ENCODE assay signal across 13 cellular contexts in genomic region chr18:79628416-79629248, GRCh38.
"Had no signal": no experiment of that assay in that cellular context is flagged by ENCODE, and none has a peak within 500 bp of the region (broad histone marks: within the 10 kb centered on the region; RNA-seq: fewer than 3 reads in every experiment).

No MANE protein-coding gene starts in this region.

- H3K4me3 ChIP-seq: ovary, SJSA1 had no signal

- H3K36me3 ChIP-seq: ovary, SJSA1 had no signal

- DNase-seq: activated CD4-positive, alpha-beta T cell treated with anti-CD3 and anti-CD28 coated beads, Interleukin-2, amount 50 U/mL, for 1 hour; activated CD8-positive, alpha-beta memory T cell treated with anti-CD3 and anti-CD28 coated beads for 24 hours; activated naive CD4-positive, alpha-beta T cell treated with anti-CD3 and anti-CD28 coated beads, Interleukin-2, amount 50 U/mL, for 16 hours; hippocampal formation; stimulated activated CD4-positive, alpha-beta T cell treated with anti-CD3 and anti-CD28 coated beads, Interleukin-2, amount 100 ng/mL, for 48 hours; stimulated activated naive CD4-positive, alpha-beta T cell; T-helper 2 cell; trophoblast cell had no signal

- H3K27ac Mint-ChIP-seq: activated T-helper 2 cell treated with anti-CD3 and anti-CD28 coated beads, Interferon-gamma antibody, Interleukin-2, Interleukin-4, amounts not matched to agents 10 μg/mL and 5 μg/mL and 100 μg/mL, durations not matched to agents 14 hours and 24 hours and 36 hours had no signal

- H3K4me3 Mint-ChIP-seq: nephron had no signal

- H3K27me3 ChIP-seq: ovary had no signal

- ATAC-seq: esophagus mucosa had no signal

- H3K9me3 ChIP-seq: ovary, SJSA1 had no signal

- H3K27ac ChIP-seq: ovary, SJSA1 had no signal
